In the genomic region with DNA sequence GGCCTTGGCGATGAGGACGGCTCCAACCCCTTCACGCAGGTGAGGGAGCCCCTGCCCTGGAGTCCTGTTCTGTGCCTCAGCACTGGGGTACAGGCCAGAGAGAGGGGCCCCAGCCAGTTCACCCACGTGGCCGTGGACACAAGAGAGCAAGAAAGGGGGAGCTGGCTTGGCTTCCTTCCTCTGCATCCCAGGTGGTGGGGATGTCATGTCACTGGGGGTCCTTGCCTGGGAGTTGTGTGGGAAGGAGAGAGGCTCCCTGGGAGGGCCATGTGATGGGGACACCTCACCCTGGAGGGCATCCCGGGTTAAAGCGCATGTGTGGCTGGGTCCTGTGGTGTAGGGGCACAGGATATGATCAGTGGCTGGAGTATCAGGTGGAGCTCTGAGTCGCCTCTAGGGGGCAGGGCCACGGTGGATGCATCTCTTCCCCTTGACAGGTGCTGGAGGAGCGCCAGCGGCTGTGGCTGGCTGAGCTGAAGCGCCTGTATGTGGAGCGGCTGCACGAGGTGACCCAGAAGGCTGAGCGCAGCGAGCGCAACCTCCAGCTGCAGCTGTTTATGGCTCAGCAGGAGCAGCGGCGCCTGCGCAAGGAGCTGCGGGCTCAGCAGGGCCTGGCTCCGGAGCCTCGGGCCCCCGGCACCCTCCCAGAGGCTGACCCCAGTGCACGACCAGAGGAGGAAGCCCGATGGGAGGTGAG, we compare ENCODE assay signal across 1 cellular context.
TF ChIP-seq lines count a peak whose summit lies in the region.

No MANE protein-coding gene starts in this region.

TF ChIP-seq in HCT116, 20 proteins besides CTCF, POLR2A, EP300 and RAD21:
- TF ChIP-seq, protein P1, sequence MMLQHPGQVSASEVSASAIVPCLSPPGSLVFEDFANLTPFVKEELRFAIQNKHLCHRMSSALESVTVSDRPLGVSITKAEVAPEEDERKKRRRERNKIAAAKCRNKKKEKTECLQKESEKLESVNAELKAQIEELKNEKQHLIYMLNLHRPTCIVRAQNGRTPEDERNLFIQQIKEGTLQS (IDR thresholded peaks at IDR 0.05), result no peak
TF ChIP-seq in HCT116: peak in this region for 0.
